In genomic region chr14:98143566-98143965, GRCh38 we compare ENCODE assay signal across 21 cellular contexts.
DNase-seq lines count a peak whose midpoint lies in the region; ATAC-seq lines count a peak whose summit lies in the region.
"Had no signal": no experiment of that assay in that cellular context is flagged by ENCODE, and none has a peak within 500 bp of the region (broad histone marks: within the 10 kb centered on the region; RNA-seq: fewer than 3 reads in every experiment).

No MANE protein-coding gene starts in this region.

- H3K4me3 Mint-ChIP-seq in T-helper 1 cell treated with Interleukin-12 subunit alpha and Interleukin-12 subunit beta and Interleukin-4 antibody, amounts not matched to agents 30 μg/mL and 1 μg/mL, for 36 hours: peak overlapping the region; percentile 1
- peak overlapping the region; percentile 49 for H3K4me3 Mint-ChIP-seq in activated naive CD4-positive, alpha-beta T cell treated with anti-CD3 and anti-CD28 coated beads, Interleukin-2, amount 50 U/mL, for 24 hours
- no peak overlapping the region for H3K4me3 Mint-ChIP-seq in activated naive CD8-positive, alpha-beta T cell
- peak overlapping the region in 1 of 2 donors; percentile 93 for H3K4me3 Mint-ChIP-seq in stimulated activated naive CD8-positive, alpha-beta T cell treated with anti-CD3 and anti-CD28 coated beads, Interleukin-15, amount 100 ng/mL, for 72 hours
- H3K4me3 Mint-ChIP-seq: IgD-negative memory B cell had no signal

- peaks cover 5% of the 10 kb centered on the region for H3K36me3 Mint-ChIP-seq in T-helper 1 cell treated with Interleukin-12 subunit alpha and Interleukin-12 subunit beta and Interleukin-4 antibody, amounts not matched to agents 30 μg/mL and 1 μg/mL, for 36 hours (ENCODE audit: low read depth)
- peaks cover 7% of the 10 kb centered on the region for H3K36me3 Mint-ChIP-seq in activated naive CD4-positive, alpha-beta T cell treated with anti-CD3 and anti-CD28 coated beads, Interleukin-2, amount 50 U/mL, for 24 hours
- H3K36me3 Mint-ChIP-seq in activated naive CD8-positive, alpha-beta T cell: peaks cover 7% of the 10 kb centered on the region
- H3K36me3 Mint-ChIP-seq: CD4-positive, alpha-beta memory T cell; IgD-negative memory B cell had no signal

- H3K27ac Mint-ChIP-seq in T-helper 1 cell treated with Interleukin-12 subunit alpha and Interleukin-12 subunit beta and Interleukin-4 antibody, amounts not matched to agents 30 μg/mL and 1 μg/mL, for 36 hours: peak overlapping the region; percentile 22
- H3K27ac Mint-ChIP-seq in activated naive CD4-positive, alpha-beta T cell treated with anti-CD3 and anti-CD28 coated beads, Interleukin-2, amount 50 U/mL, for 24 hours: peak overlapping the region; percentile 91
- H3K27ac Mint-ChIP-seq in activated naive CD8-positive, alpha-beta T cell: peak overlapping the region; percentile 93
- H3K27ac Mint-ChIP-seq in stimulated activated naive CD8-positive, alpha-beta T cell treated with anti-CD3 and anti-CD28 coated beads, Interleukin-15, amount 100 ng/mL, for 72 hours: peak overlapping the region in 1 of 2 donors; percentile 88

- peaks cover 47% of the 10 kb centered on the region for H3K4me1 Mint-ChIP-seq in T-helper 1 cell treated with Interleukin-12 subunit alpha and Interleukin-12 subunit beta and Interleukin-4 antibody, amounts not matched to agents 30 μg/mL and 1 μg/mL, for 36 hours (ENCODE audit: low read depth)
- peaks cover 87% of the 10 kb centered on the region for H3K4me1 Mint-ChIP-seq in activated naive CD4-positive, alpha-beta T cell treated with anti-CD3 and anti-CD28 coated beads, Interleukin-2, amount 50 U/mL, for 24 hours
- peaks cover 85% of the 10 kb centered on the region for H3K4me1 Mint-ChIP-seq in activated naive CD8-positive, alpha-beta T cell (ENCODE audit: low read depth)
- peaks cover 89% of the 10 kb centered on the region for H3K4me1 Mint-ChIP-seq in stimulated activated naive CD8-positive, alpha-beta T cell treated with anti-CD3 and anti-CD28 coated beads, Interleukin-15, amount 100 ng/mL, for 72 hours

- peak; percentile 39 for ATAC-seq in stimulated activated naive CD8-positive, alpha-beta T cell treated with anti-CD3 and anti-CD28 coated beads, Interleukin-15, amount 100 ng/mL, for 72 hours
- ATAC-seq in HG03442 (IDR thresholded peaks at IDR 0.05; ENCODE audit: unreplicated experiment) (no peak), HG03159 (IDR thresholded peaks at IDR 0.05; ENCODE audit: unreplicated experiment) (no peak)
- ATAC-seq: Panc1 had no signal

- DNase-seq in T-helper 1 cell: no peak
- DNase-seq in activated naive CD4-positive, alpha-beta T cell (lab: John Stamatoyannopoulos, UW): no peak
- DNase-seq in stimulated activated naive CD8-positive, alpha-beta T cell treated with anti-CD3 and anti-CD28 coated beads, Interleukin-15, amount 100 ng/mL, for 72 hours: no peak
- DNase-seq: ACHN; CD4-positive, alpha-beta memory T cell; Karpas-422; MV-4-11; NCI-H1105 treated with DMSO at 0.1 percent for 48 hours; NCI-H1694; NCI-H2081; NCI-H2171 treated with DMSO at 0.1 percent for 48 hours; NCI-H524 treated with DMSO at 0.1 percent for 48 hours; NCI-H82; SIG-M5 had no signal

- H3K27me3 Mint-ChIP-seq in T-helper 1 cell treated with Interleukin-12 subunit alpha and Interleukin-12 subunit beta and Interleukin-4 antibody, amounts not matched to agents 30 μg/mL and 1 μg/mL, for 36 hours (ENCODE audit: low read depth): no peaks in the 10 kb centered on the region
- H3K27me3 Mint-ChIP-seq in activated naive CD4-positive, alpha-beta T cell treated with anti-CD3 and anti-CD28 coated beads, Interleukin-2, amount 50 U/mL, for 24 hours: no peaks in the 10 kb centered on the region
- H3K27me3 Mint-ChIP-seq in activated naive CD8-positive, alpha-beta T cell: no peaks in the 10 kb centered on the region
- no peaks in the 10 kb centered on the region for H3K27me3 Mint-ChIP-seq in stimulated activated naive CD8-positive, alpha-beta T cell treated with anti-CD3 and anti-CD28 coated beads, Interleukin-15, amount 100 ng/mL, for 72 hours
- H3K27me3 Mint-ChIP-seq: CD4-positive, alpha-beta memory T cell; IgD-negative memory B cell had no signal

- H3K9me3 Mint-ChIP-seq in T-helper 1 cell treated with Interleukin-12 subunit alpha and Interleukin-12 subunit beta and Interleukin-4 antibody, amounts not matched to agents 30 μg/mL and 1 μg/mL, for 36 hours: no peaks in the 10 kb centered on the region
- peaks cover 3% of the 10 kb centered on the region for H3K9me3 Mint-ChIP-seq in activated naive CD4-positive, alpha-beta T cell treated with anti-CD3 and anti-CD28 coated beads, Interleukin-2, amount 50 U/mL, for 24 hours
- H3K9me3 Mint-ChIP-seq in activated naive CD8-positive, alpha-beta T cell (ENCODE audit: low read depth): peaks cover 4% of the 10 kb centered on the region
- no peaks in the 10 kb centered on the region for H3K9me3 Mint-ChIP-seq in stimulated activated naive CD8-positive, alpha-beta T cell treated with anti-CD3 and anti-CD28 coated beads, Interleukin-15, amount 100 ng/mL, for 72 hours
- H3K9me3 Mint-ChIP-seq: CD4-positive, alpha-beta memory T cell had no signal
